Comparison of ENCODE assay signal across 26 cellular contexts in the genomic region with DNA sequence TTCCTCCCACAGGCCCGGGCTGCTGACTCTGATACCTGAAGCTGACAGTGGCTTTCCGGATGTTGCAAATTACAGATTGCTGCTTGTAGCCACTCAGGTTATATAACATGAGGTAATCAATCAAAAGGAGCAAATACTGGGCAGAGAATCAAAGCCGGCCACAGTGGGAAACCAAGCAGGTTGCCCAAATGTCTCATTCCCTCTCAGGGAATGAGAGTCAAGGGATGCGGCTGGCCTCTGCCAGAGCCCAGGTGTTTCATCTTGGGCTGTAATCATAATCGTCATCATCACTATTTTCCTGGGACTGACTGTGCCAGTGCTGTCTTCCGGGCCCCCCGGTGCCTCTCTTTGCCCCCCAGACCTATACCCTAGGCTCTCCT.
"Had no signal": no experiment of that assay in that cellular context is flagged by ENCODE, and none has a peak within 500 bp of the region (broad histone marks: within the 10 kb centered on the region; RNA-seq: fewer than 3 reads in every experiment).

No MANE protein-coding gene starts in this region.

- H3K9me3 ChIP-seq: left lung, lower lobe of right lung, mucosa of descending colon, psoas muscle, right atrium auricular region, right lobe of liver, stomach, testis, thyroid gland, transverse colon, upper lobe of left lung had no signal

- H3K4me3 ChIP-seq: left lung, lower lobe of right lung, mucosa of descending colon, psoas muscle, right atrium auricular region, right lobe of liver, skin epidermis, stomach, testis, thyroid gland, transverse colon, upper lobe of left lung had no signal

- H3K36me3 Mint-ChIP-seq: natural killer cell treated with Interleukin-12 subunit alpha and Interleukin-12 subunit beta and Interleukin-15 and Interleukin-18, amount 100 ng/mL, for 72 hours had no signal

- H2AFZ ChIP-seq: parathyroid adenoma had no signal

- DNase-seq: hippocampal formation; left cardiac atrium; left lung; lower lobe of right lung; mammary epithelial cell; mesenchymal stem cell; midbrain; mucosa of descending colon; naive thymus-derived CD4-positive, alpha-beta T cell; psoas muscle; right lobe of liver; stimulated activated CD4-positive, alpha-beta T cell treated with anti-CD3 and anti-CD28 coated beads, Interleukin-12 subunit alpha, Interleukin-12 subunit beta, amount 100 ng/mL, for 4 hours; stimulated activated CD4-positive, alpha-beta T cell treated with anti-CD3 and anti-CD28 coated beads, Interleukin-15, amount 100 ng/mL, for 24 hours; stimulated activated CD4-positive, alpha-beta T cell treated with anti-CD3 and anti-CD28 coated beads, Interleukin-2, amount 100 ng/mL, for 24 hours; stimulated activated CD4-positive, alpha-beta T cell treated with anti-CD3 and anti-CD28 coated beads, Interleukin-4, amount 100 ng/mL, for 1 hour; stimulated activated naive B cell treated with anti-CD40 and anti-IgM and Interleukin-4, amounts not matched to agents 10 μg/mL and 1 μg/mL and 100 μg/mL, for 72 hours; stimulated activated naive CD8-positive, alpha-beta T cell treated with anti-CD3 and anti-CD28 coated beads, Interleukin-15, Interleukin-2, amounts not matched to agents 100 U/mL and 50 U/mL, for 24 hours; stomach; testis; thyroid gland; transverse colon had no signal

- H3K27ac ChIP-seq: left lung, lower lobe of right lung, parathyroid adenoma, psoas muscle, right atrium auricular region, right lobe of liver, skin epidermis, testis, thyroid gland, upper lobe of left lung had no signal

- H3K79me2 ChIP-seq: parathyroid adenoma had no signal

- H3K27me3 ChIP-seq: right atrium auricular region, right lobe of liver, testis, thyroid gland, transverse colon, upper lobe of left lung had no signal

- H3K9ac ChIP-seq: parathyroid adenoma had no signal

- H3K36me3 ChIP-seq: left lung, lower lobe of right lung, right atrium auricular region, right lobe of liver, stomach, thyroid gland, transverse colon, upper lobe of left lung had no signal

- H3K4me3 Mint-ChIP-seq: naive thymus-derived CD4-positive, alpha-beta T cell; natural killer cell treated with Interleukin-12 subunit alpha and Interleukin-12 subunit beta and Interleukin-15 and Interleukin-18, amount 100 ng/mL, for 72 hours; stimulated activated naive B cell treated with anti-CD40 and anti-IgM and Interleukin-4, amounts not matched to agents 10 μg/mL and 1 μg/mL and 100 μg/mL, for 72 hours had no signal

- H3K27ac Mint-ChIP-seq: naive thymus-derived CD4-positive, alpha-beta T cell; natural killer cell treated with Interleukin-12 subunit alpha and Interleukin-12 subunit beta and Interleukin-15 and Interleukin-18, amount 100 ng/mL, for 72 hours; stimulated activated naive B cell treated with anti-CD40 and anti-IgM and Interleukin-4, amounts not matched to agents 10 μg/mL and 1 μg/mL and 100 μg/mL, for 72 hours had no signal

- H3K4me1 ChIP-seq: parathyroid adenoma, psoas muscle, right lobe of liver, thyroid gland, transverse colon had no signal
